In the genomic region with DNA sequence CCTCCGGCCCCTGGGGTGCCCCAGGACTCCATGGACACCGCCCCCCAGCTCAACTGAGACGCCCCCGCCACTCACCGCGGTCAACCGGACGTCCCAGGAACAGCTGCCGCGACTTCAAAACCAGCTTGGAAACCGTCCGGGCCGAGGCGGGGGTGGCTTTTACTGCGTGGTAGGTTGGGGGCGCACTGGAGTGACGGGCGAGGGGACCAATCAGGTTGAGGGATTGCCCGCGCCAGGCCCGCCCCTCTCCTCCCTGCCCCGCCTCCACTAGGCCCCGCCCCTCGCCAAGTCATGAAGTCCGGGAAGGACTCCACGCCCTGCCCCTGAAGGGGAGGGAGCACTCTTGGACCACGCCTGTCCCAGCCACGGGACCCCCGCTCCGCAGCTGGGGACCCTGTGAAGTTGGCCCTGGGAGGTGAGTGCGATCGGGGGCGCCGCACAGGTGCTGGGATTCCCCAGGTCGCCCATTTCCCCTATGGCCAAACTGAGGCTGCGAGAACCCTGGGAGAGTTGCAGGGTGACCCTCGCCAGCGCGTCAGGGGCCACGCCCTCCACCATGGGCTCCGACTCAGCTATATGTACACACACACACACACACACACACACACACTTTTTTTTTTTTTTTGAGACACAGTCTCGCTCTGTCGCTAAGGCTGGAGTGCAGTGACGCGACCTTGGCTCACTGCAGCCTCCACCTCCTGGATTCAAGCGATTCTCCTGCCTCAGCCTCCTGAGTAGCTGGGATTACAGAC, we compare ENCODE assay signal across 1 cellular context.
TF ChIP-seq lines count a peak whose summit lies in the region.

A gene with protein sequence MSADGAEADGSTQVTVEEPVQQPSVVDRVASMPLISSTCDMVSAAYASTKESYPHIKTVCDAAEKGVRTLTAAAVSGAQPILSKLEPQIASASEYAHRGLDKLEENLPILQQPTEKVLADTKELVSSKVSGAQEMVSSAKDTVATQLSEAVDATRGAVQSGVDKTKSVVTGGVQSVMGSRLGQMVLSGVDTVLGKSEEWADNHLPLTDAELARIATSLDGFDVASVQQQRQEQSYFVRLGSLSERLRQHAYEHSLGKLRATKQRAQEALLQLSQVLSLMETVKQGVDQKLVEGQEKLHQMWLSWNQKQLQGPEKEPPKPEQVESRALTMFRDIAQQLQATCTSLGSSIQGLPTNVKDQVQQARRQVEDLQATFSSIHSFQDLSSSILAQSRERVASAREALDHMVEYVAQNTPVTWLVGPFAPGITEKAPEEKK (minus strand): TSS at position 134 of the 752 bp plus-strand sequence. CDS start 6,273 bp downstream, outside the sequence.

TF ChIP-seq in K562, 482 proteins besides CTCF, POLR2A, EP300 and RAD21 (continued from another document and continues in another):
- TF ChIP-seq, protein P1, sequence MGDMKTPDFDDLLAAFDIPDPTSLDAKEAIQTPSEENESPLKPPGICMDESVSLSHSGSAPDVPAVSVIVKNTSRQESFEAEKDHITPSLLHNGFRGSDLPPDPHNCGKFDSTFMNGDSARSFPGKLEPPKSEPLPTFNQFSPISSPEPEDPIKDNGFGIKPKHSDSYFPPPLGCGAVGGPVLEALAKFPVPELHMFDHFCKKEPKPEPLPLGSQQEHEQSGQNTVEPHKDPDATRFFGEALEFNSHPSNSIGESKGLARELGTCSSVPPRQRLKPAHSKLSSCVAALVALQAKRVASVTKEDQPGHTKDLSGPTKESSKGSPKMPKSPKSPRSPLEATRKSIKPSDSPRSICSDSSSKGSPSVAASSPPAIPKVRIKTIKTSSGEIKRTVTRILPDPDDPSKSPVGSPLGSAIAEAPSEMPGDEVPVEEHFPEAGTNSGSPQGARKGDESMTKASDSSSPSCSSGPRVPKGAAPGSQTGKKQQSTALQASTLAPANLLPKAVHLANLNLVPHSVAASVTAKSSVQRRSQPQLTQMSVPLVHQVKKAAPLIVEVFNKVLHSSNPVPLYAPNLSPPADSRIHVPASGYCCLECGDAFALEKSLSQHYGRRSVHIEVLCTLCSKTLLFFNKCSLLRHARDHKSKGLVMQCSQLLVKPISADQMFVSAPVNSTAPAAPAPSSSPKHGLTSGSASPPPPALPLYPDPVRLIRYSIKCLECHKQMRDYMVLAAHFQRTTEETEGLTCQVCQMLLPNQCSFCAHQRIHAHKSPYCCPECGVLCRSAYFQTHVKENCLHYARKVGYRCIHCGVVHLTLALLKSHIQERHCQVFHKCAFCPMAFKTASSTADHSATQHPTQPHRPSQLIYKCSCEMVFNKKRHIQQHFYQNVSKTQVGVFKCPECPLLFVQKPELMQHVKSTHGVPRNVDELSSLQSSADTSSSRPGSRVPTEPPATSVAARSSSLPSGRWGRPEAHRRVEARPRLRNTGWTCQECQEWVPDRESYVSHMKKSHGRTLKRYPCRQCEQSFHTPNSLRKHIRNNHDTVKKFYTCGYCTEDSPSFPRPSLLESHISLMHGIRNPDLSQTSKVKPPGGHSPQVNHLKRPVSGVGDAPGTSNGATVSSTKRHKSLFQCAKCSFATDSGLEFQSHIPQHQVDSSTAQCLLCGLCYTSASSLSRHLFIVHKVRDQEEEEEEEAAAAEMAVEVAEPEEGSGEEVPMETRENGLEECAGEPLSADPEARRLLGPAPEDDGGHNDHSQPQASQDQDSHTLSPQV (IDR thresholded peaks at IDR 0.05), result no peak
- TF ChIP-seq SETDB1 (IDR thresholded peaks at IDR 0.05; ENCODE audit: low read length) (no peak), ZNF77 (CRISPR knock-in tag; IDR thresholded peaks at IDR 0.05) (0 out of 2 replicates have a peak, but pooled peaks have one; percentile 26), HIVEP1 (CRISPR knock-in tag; IDR thresholded peaks at IDR 0.05) (no peak), TRIM24 (IDR thresholded peaks at IDR 0.05) (peak in 1 of 2 experiments; percentile 54; a peak in 2 of 4 replicates), HDAC3 (IDR thresholded peaks at IDR 0.05; ENCODE audit: borderline replicate concordance, partially characterized antibody) (no peak), GTF2E2 (tag; IDR thresholded peaks at IDR 0.05) (no peak), RBM22 (IDR thresholded peaks at IDR 0.05; ENCODE audit: low read depth, low read length, poor library complexity, severe bottlenecking) (no peak), HNRNPK (IDR thresholded peaks at IDR 0.05; ENCODE audit: low read depth, low read length, poor library complexity, severe bottlenecking) (no peak), POLR2AphosphoS2 (IDR thresholded peaks at IDR 0.05; ENCODE audit: low read length) (no peak), KLF6 (CRISPR knock-in tag; IDR thresholded peaks at IDR 0.05; ENCODE audit: borderline replicate concordance) (no peak), MTF1 (CRISPR knock-in tag; IDR thresholded peaks at IDR 0.05; ENCODE audit: borderline replicate concordance) (no peak), NFATC3 (IDR thresholded peaks at IDR 0.05) (no peak), POLR2B (IDR thresholded peaks at IDR 0.05; ENCODE audit: low read depth, partially characterized antibody) (no peak), ZNF175 (CRISPR knock-in tag; IDR thresholded peaks at IDR 0.05; ENCODE audit: low read depth) (no peak), RBFOX2 (IDR thresholded peaks at IDR 0.05; ENCODE audit: low read depth, low read length) (peak; percentile 74), ZNF644 (tag; IDR thresholded peaks at IDR 0.05; ENCODE audit: low read depth) (no peak), ZNF785 (CRISPR knock-in tag; IDR thresholded peaks at IDR 0.05) (no peak), BRD9 (IDR thresholded peaks at IDR 0.05; ENCODE audit: low read depth, partially characterized antibody) (peak; percentile 77)
- TF ChIP-seq, protein P2, sequence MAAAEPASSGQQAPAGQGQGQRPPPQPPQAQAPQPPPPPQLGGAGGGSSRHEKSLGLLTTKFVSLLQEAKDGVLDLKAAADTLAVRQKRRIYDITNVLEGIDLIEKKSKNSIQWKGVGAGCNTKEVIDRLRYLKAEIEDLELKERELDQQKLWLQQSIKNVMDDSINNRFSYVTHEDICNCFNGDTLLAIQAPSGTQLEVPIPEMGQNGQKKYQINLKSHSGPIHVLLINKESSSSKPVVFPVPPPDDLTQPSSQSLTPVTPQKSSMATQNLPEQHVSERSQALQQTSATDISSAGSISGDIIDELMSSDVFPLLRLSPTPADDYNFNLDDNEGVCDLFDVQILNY (CRISPR knock-in tag; IDR thresholded peaks at IDR 0.05), result peak; percentile 23; the same call in 1 of the 2 replicates
- TF ChIP-seq, protein P3, sequence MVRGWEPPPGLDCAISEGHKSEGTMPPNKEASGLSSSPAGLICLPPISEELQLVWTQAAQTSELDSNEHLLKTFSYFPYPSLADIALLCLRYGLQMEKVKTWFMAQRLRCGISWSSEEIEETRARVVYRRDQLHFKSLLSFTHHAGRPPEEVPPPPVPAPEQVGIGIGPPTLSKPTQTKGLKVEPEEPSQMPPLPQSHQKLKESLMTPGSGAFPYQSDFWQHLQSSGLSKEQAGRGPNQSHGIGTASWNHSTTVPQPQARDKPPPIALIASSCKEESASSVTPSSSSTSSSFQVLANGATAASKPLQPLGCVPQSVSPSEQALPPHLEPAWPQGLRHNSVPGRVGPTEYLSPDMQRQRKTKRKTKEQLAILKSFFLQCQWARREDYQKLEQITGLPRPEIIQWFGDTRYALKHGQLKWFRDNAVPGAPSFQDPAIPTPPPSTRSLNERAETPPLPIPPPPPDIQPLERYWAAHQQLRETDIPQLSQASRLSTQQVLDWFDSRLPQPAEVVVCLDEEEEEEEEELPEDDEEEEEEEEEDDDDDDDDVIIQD (CRISPR knock-in tag; IDR thresholded peaks at IDR 0.05), result no peak
- TF ChIP-seq, protein P4, sequence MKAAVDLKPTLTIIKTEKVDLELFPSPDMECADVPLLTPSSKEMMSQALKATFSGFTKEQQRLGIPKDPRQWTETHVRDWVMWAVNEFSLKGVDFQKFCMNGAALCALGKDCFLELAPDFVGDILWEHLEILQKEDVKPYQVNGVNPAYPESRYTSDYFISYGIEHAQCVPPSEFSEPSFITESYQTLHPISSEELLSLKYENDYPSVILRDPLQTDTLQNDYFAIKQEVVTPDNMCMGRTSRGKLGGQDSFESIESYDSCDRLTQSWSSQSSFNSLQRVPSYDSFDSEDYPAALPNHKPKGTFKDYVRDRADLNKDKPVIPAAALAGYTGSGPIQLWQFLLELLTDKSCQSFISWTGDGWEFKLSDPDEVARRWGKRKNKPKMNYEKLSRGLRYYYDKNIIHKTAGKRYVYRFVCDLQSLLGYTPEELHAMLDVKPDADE (conservative IDR thresholded peaks at IDR 0.05; ENCODE audit: control insufficient read depth, low read depth, low read length), result 0 out of 2 replicates have a peak, but pooled peaks have one; percentile 24
- TF ChIP-seq, protein P5, sequence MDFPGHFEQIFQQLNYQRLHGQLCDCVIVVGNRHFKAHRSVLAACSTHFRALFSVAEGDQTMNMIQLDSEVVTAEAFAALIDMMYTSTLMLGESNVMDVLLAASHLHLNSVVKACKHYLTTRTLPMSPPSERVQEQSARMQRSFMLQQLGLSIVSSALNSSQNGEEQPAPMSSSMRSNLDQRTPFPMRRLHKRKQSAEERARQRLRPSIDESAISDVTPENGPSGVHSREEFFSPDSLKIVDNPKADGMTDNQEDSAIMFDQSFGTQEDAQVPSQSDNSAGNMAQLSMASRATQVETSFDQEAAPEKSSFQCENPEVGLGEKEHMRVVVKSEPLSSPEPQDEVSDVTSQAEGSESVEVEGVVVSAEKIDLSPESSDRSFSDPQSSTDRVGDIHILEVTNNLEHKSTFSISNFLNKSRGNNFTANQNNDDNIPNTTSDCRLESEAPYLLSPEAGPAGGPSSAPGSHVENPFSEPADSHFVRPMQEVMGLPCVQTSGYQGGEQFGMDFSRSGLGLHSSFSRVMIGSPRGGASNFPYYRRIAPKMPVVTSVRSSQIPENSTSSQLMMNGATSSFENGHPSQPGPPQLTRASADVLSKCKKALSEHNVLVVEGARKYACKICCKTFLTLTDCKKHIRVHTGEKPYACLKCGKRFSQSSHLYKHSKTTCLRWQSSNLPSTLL (IDR thresholded peaks at IDR 0.05), result no peak
- TF ChIP-seq, protein P6, sequence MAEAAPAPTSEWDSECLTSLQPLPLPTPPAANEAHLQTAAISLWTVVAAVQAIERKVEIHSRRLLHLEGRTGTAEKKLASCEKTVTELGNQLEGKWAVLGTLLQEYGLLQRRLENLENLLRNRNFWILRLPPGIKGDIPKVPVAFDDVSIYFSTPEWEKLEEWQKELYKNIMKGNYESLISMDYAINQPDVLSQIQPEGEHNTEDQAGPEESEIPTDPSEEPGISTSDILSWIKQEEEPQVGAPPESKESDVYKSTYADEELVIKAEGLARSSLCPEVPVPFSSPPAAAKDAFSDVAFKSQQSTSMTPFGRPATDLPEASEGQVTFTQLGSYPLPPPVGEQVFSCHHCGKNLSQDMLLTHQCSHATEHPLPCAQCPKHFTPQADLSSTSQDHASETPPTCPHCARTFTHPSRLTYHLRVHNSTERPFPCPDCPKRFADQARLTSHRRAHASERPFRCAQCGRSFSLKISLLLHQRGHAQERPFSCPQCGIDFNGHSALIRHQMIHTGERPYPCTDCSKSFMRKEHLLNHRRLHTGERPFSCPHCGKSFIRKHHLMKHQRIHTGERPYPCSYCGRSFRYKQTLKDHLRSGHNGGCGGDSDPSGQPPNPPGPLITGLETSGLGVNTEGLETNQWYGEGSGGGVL (CRISPR knock-in tag; IDR thresholded peaks at IDR 0.05), result no peak
- TF ChIP-seq, protein P7, sequence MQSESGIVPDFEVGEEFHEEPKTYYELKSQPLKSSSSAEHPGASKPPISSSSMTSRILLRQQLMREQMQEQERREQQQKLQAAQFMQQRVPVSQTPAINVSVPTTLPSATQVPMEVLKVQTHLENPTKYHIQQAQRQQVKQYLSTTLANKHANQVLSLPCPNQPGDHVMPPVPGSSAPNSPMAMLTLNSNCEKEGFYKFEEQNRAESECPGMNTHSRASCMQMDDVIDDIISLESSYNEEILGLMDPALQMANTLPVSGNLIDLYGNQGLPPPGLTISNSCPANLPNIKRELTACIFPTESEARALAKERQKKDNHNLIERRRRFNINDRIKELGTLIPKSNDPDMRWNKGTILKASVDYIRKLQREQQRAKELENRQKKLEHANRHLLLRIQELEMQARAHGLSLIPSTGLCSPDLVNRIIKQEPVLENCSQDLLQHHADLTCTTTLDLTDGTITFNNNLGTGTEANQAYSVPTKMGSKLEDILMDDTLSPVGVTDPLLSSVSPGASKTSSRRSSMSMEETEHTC (IDR thresholded peaks at IDR 0.05), result no peak
- TF ChIP-seq, protein P8, sequence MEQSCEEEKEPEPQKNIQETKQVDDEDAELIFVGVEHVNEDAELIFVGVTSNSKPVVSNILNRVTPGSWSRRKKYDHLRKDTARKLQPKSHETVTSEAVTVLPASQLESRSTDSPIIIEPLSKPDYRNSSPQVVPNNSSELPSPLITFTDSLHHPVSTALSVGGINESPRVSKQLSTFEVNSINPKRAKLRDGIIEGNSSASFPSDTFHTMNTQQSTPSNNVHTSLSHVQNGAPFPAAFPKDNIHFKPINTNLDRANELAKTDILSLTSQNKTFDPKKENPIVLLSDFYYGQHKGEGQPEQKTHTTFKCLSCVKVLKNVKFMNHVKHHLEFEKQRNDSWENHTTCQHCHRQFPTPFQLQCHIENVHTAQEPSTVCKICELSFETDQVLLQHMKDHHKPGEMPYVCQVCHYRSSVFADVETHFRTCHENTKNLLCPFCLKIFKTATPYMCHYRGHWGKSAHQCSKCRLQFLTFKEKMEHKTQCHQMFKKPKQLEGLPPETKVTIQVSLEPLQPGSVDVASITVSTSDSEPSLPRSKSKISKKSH (CRISPR knock-in tag; IDR thresholded peaks at IDR 0.05), result no peak
- TF ChIP-seq, protein P9, sequence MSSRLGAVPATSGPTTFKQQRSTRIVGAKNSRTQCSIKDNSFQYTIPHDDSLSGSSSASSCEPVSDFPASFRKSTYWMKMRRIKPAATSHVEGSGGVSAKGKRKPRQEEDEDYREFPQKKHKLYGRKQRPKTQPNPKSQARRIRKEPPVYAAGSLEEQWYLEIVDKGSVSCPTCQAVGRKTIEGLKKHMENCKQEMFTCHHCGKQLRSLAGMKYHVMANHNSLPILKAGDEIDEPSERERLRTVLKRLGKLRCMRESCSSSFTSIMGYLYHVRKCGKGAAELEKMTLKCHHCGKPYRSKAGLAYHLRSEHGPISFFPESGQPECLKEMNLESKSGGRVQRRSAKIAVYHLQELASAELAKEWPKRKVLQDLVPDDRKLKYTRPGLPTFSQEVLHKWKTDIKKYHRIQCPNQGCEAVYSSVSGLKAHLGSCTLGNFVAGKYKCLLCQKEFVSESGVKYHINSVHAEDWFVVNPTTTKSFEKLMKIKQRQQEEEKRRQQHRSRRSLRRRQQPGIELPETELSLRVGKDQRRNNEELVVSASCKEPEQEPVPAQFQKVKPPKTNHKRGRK (tag; IDR thresholded peaks at IDR 0.05), result no peak
